27 cellular contexts compared by ENCODE assay signal in the genomic region with DNA sequence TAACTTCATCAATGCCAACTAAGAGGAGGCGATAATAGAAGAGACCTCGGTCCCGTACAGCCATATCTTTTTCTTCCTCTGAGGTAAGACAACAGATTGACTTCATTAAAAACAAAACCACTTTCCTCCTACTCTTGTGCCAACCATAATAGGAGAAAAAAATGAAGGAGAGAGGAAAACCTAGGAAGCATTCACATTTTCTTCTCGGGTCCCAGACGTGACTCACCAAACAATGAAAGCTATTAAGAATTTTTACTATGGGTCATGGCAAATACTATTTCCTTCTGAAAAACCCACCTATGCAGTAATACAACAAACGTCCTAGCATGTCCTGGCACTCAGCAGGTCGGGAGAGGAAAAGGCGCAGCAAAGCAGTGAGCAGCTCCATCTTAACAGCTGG. TPM values are rescaled to one million over a fixed set of nuclear protein-coding genes. Genes with fewer than 3 reads are reported as not detected.
"Had no signal": no experiment of that assay in that cellular context is flagged by ENCODE, and none has a peak within 500 bp of the region (broad histone marks: within the 10 kb centered on the region; RNA-seq: fewer than 3 reads in every experiment).

No MANE protein-coding gene starts in this region.

- H3K9ac ChIP-seq: neural progenitor cell had no signal

- H3K36me3 ChIP-seq: breast epithelium, neural progenitor cell had no signal

- H3K4me3 ChIP-seq: adrenal gland, breast epithelium, esophagus squamous epithelium, gastroesophageal sphincter, hepatocyte, neural progenitor cell, tibial nerve had no signal

- H3K9me3 ChIP-seq: adrenal gland, breast epithelium, esophagus squamous epithelium, gastroesophageal sphincter, tibial nerve had no signal

- H3K4me3 Mint-ChIP-seq: mesothelial cell of epicardium, naive B cell, neural progenitor cell, T-helper 17 cell had no signal

- ATAC-seq: activated CD4-positive, CD25-positive, alpha-beta regulatory T cell treated with anti-CD3 and anti-CD28 coated beads, Interleukin-2, amount 50 U/mL, for 24 hours; activated naive CD4-positive, alpha-beta T cell treated with anti-CD3 and anti-CD28 coated beads, Interleukin-2, amount 50 U/mL, for 72 hours; right cardiac atrium; T-helper 17 cell had no signal

- H3K9me3 Mint-ChIP-seq: activated naive CD4-positive, alpha-beta T cell treated with anti-CD3 and anti-CD28 coated beads, Interleukin-2, amount 50 U/mL, for 72 hours; mesothelial cell of epicardium; naive B cell; neural progenitor cell had no signal

- H3K27ac ChIP-seq: adrenal gland, breast epithelium, epithelial cell of prostate, esophagus squamous epithelium, hepatocyte, neural progenitor cell, tibial nerve, WERI-Rb-1 had no signal

- H3K27ac Mint-ChIP-seq: activated naive CD4-positive, alpha-beta T cell treated with anti-CD3 and anti-CD28 coated beads, Interleukin-2, amount 50 U/mL, for 72 hours; mesothelial cell of epicardium; neural progenitor cell; T-helper 17 cell had no signal

- H3K4me1 ChIP-seq: breast epithelium, esophagus squamous epithelium, neural progenitor cell, tibial nerve had no signal

- H3K27me3 ChIP-seq: adrenal gland, breast epithelium, esophagus squamous epithelium, gastroesophageal sphincter, hepatocyte, neural progenitor cell, tibial nerve had no signal

- DNase-seq: activated CD4-positive, alpha-beta T cell treated with anti-CD3 and anti-CD28 coated beads for 48 hours; activated CD4-positive, alpha-beta T cell treated with anti-CD3 and anti-CD28 coated beads, Interleukin-2, amount 50 U/mL, for 48 hours; activated CD8-positive, alpha-beta memory T cell treated with anti-CD3 and anti-CD28 coated beads for 24 hours; activated gamma-delta T cell treated with Interleukin-2 at 50 U/mL for 16 hours; adrenal gland; aorta; central memory CD4-positive, alpha-beta T cell; esophagus squamous epithelium; kidney; naive B cell; posterior cingulate gyrus; right cardiac atrium; stimulated activated CD4-positive, alpha-beta T cell treated with anti-CD3 and anti-CD28 coated beads, Interleukin-15, amount 100 ng/mL, for 24 hours; stimulated activated CD4-positive, alpha-beta T cell treated with anti-CD3 and anti-CD28 coated beads, Interleukin-2, amount 100 ng/mL, for 24 hours; stimulated activated naive CD4-positive, alpha-beta T cell; T-helper 17 cell; T1000; WERI-Rb-1 had no signal

- H3K27me3 Mint-ChIP-seq: naive B cell, T-helper 17 cell had no signal

- H3K4me1 Mint-ChIP-seq: mesothelial cell of epicardium, neural progenitor cell had no signal

RNA-seq across cellular contexts. Expression of a gene that starts 24.4 kb away (rescaled TPM):
- total RNA-seq: mesothelial cell of epicardium had no signal
